In the genomic region with DNA sequence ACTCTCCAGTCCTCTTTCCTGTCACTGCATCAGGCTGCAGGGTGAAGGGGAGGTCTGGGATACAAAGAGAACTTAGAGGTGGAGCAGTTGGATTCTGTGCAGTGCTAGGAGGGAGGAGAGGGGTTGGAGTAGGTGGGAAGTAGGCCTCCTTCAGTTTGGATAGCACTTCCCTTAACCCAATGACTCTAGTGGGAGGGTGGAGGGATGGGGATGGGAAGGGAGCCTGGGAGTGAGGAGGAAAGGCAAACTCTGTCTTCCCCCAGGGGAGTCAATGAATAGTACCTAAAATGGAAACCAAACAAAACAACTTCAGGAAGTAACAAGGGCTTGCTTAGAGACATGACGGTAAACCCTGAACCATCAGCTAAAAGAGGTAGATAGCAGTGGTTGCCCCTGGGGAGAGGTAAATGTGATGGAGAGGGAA, we compare ENCODE assay signal across 8 cellular contexts. TPM values are rescaled to one million over a fixed set of nuclear protein-coding genes. Genes with fewer than 3 reads are reported as not detected.
DNase-seq lines count a peak whose midpoint lies in the region; ATAC-seq and TF ChIP-seq lines count a peak whose summit lies in the region.

No MANE protein-coding gene starts in this region.

- peak overlapping the region; percentile 78 for H3K27ac ChIP-seq in psoas muscle

- peak overlapping the region; percentile 75 for H3K4me3 ChIP-seq in psoas muscle

- H3K36me3 Mint-ChIP-seq in activated B cell treated with CpG ODN at 0.5 μM for 24 hours (ENCODE audit: low read depth), result peaks cover 9% of the 10 kb centered on the region

- TF ChIP-seq CTCF in activated B cell treated with CpG ODN at 0.5 μM for 24 hours (IDR thresholded peaks at IDR 0.05) (no peak), psoas muscle (IDR thresholded peaks at IDR 0.05) (no peak)

- POLR2A ChIA-PET in activated B cell treated with CpG ODN at 0.5 μM for 24 hours (lab: Charles Lee), result interaction anchor here (1.1 to 1.6 kb wide), 2 partner anchors 11 to 30 kb away, joined by 3 to 5 read pairs; a partner anchor contains a TSS

- peak overlapping the region; percentile 70 for H3K4me3 Mint-ChIP-seq in activated B cell treated with CpG ODN at 0.5 μM for 24 hours

- H3K4me1 ChIP-seq in ES-I3 (ENCODE audit: insufficient read depth, low read length), result peaks cover 10% of the 10 kb centered on the region
- H3K4me1 ChIP-seq in psoas muscle, result peaks cover 66% of the 10 kb centered on the region

- peaks cover 5% of the 10 kb centered on the region for H3K27me3 Mint-ChIP-seq in activated B cell treated with CpG ODN at 0.5 μM for 24 hours

- no peaks in the 10 kb centered on the region for H3K27me3 ChIP-seq in psoas muscle (ENCODE audit: insufficient read depth in 3 of 3, low read length in 2 of 3)

- H3K27ac Mint-ChIP-seq in activated B cell treated with CpG ODN at 0.5 μM for 24 hours, result peak overlapping the region; percentile 69

- DNase-seq in activated B cell treated with CpG ODN at 0.5 μM for 24 hours (no peak), left cardiac atrium (no peak), psoas muscle (peak in 1 of 2 donors; percentile 70), HUDEP-2 (lab: John Stamatoyannopoulos, UW; ENCODE audit: unreplicated experiment in 76 of 76) (no peak), kidney glomerular epithelial cell (lab: John Stamatoyannopoulos, UW) (no peak)

- H3K36me3 ChIP-seq in ES-I3 (ENCODE audit: insufficient read depth, low read length) (no peaks in the 10 kb centered on the region), psoas muscle (ENCODE audit: insufficient read depth in 1 of 2, low read depth in 1 of 2) (peaks cover 0 to 18% of the 10 kb centered on the region in 2 donors)

- H3K9me3 Mint-ChIP-seq in activated B cell treated with CpG ODN at 0.5 μM for 24 hours, result no peaks in the 10 kb centered on the region

- ATAC-seq in activated B cell treated with CpG ODN at 0.5 μM for 24 hours (ENCODE audit: low read depth) (peak; percentile 56), left cardiac atrium (peak; percentile 35 to 70), psoas muscle (peak in 3 of 4 donors; percentile 5 to 21 (median 10)), HG02981 (IDR thresholded peaks at IDR 0.05; ENCODE audit: unreplicated experiment) (no peak), GM18873 (IDR thresholded peaks at IDR 0.05; ENCODE audit: low FRiP score, unreplicated experiment) (no peak)

- H3K9ac ChIP-seq in ES-I3 (ENCODE audit: low read depth, low read length), result peak overlapping the region; percentile 55; the same call in 1 of the 2 replicates

- 56 to 61% (median 57%) methylated on average over 1 of the region's 1 CpG for WGBS in psoas muscle, 3 donors

- intact Hi-C loops in activated B cell treated with CpG ODN at 0.5 μM for 24 hours (cut with micrococcal nuclease) (loop anchor here (5.0 kb wide), 1 partner anchor 86 kb away; no protein-coding TSS in a partner anchor), left cardiac atrium (cut with DNase I) (no loop called here), psoas muscle (cut with DNase I) (no loop called here)

- CTCF ChIA-PET in activated B cell treated with CpG ODN at 0.5 μM for 24 hours (lab: Charles Lee), result interaction anchor here (1.5 kb wide), 1 partner anchor 21 kb away, joined by 9 read pairs; no protein-coding TSS in a partner anchor

- peaks cover 27% of the 10 kb centered on the region for H3K4me1 Mint-ChIP-seq in activated B cell treated with CpG ODN at 0.5 μM for 24 hours

- H3K9me3 ChIP-seq in ES-I3 (ENCODE audit: control insufficient read depth, insufficient read depth, low read length) (no peaks in the 10 kb centered on the region), psoas muscle (no peaks in the 10 kb centered on the region)

RNA-seq across cellular contexts. Expression of a gene that starts 30.7 kb away (rescaled TPM):
- total RNA-seq in activated B cell treated with CpG ODN at 0.5 μM for 24 hours (21.9 and 26.5 TPM in 2 replicates), left cardiac atrium (1,000 to 10,000 TPM in 1 of 2 donors, 100 to 1,000 TPM in 1; 881 to 1,287 TPM), psoas muscle (100 to 1,000 TPM; 140 to 490 (median 211) TPM)
- 100 to 1,000 TPM; 199 to 225 (median 208) TPM for polyA plus RNA-seq in psoas muscle

Comparison
In these comparisons a context has a peak if more than half of its experiments do, and no peak if none do; other contexts are left out.
1. ATAC-seq: peak in activated B cell treated with CpG ODN at 0.5 μM for 24 hours (single experiment), left cardiac atrium (2 of 2) and psoas muscle (3 of 4); none in HG02981 (single experiment) and GM18873 (single experiment).